In genomic region chrX:20432746-20433374, GRCh38 we compare ENCODE assay signal across 10 cellular contexts.
DNase-seq lines count a peak whose midpoint lies in the region; ATAC-seq and TF ChIP-seq lines count a peak whose summit lies in the region.
"Had no signal": no experiment of that assay in that cellular context is flagged by ENCODE, and none has a peak within 500 bp of the region (broad histone marks: within the 10 kb centered on the region; RNA-seq: fewer than 3 reads in every experiment).

No MANE protein-coding gene starts in this region.

- TF ChIP-seq POLR2A in testis (IDR thresholded peaks at IDR 0.05) = no peak

- H3K27me3 Mint-ChIP-seq in CD8-positive, alpha-beta T cell (ENCODE audit: low read depth) = no peaks in the 10 kb centered on the region

- H3K27me3 ChIP-seq in CD8-positive, alpha-beta T cell (ENCODE audit: insufficient read depth, low read length) = no peaks in the 10 kb centered on the region
- H3K27me3 ChIP-seq in ascending aorta = no peaks in the 10 kb centered on the region
- no peaks in the 10 kb centered on the region for H3K27me3 ChIP-seq in testis

- DNase-seq in CD8-positive, alpha-beta T cell = no peak
- DNase-seq in choroid plexus epithelial cell (ENCODE audit: low read depth) = peak; percentile 23
- no peak for DNase-seq in ascending aorta (ENCODE audit: low spot score in 2 of 2)
- no peak for DNase-seq in testis
- no peak for DNase-seq in ecto neural progenitor cell (ENCODE audit: low spot score)
- no peak for DNase-seq in effector CD4-positive, alpha-beta T cell
- DNase-seq: C1 segment of cervical spinal cord, NCI-H2227 treated with DMSO at 0.1 percent for 48 hours had no signal

- no peak for ATAC-seq in CD8-positive, alpha-beta T cell
- ATAC-seq in GM19043 (IDR thresholded peaks at IDR 0.05; ENCODE audit: low read depth, unreplicated experiment) (peak; percentile 48), HG03439 (IDR thresholded peaks at IDR 0.05; ENCODE audit: unreplicated experiment) (peak; percentile 64)

- peak overlapping the region; percentile 37 for H3K4me3 Mint-ChIP-seq in CD8-positive, alpha-beta T cell

- peak overlapping the region; percentile 18 for H3K27ac Mint-ChIP-seq in CD8-positive, alpha-beta T cell

- POLR2A ChIA-PET in CD8-positive, alpha-beta T cell (lab: Charles Lee) = no interaction called here

- intact Hi-C loops in CD8-positive, alpha-beta T cell (cut with DNase I, micrococcal nuclease) = no loop called here
- intact Hi-C loops in ascending aorta (cut with DNase I) = no loop called here
- intact Hi-C loops in testis (cut with DNase I; ENCODE audit: low total_unique reads) = no loop called here

- CTCF ChIA-PET in CD8-positive, alpha-beta T cell (lab: Charles Lee) = interaction anchor here (0.9 kb wide), 1 partner anchor 180 kb away, joined by 3 read pairs; no protein-coding TSS in a partner anchor

- TF ChIP-seq CTCF in CD8-positive, alpha-beta T cell (IDR thresholded peaks at IDR 0.05) = no peak
- no peak for TF ChIP-seq CTCF in choroid plexus epithelial cell (conservative IDR thresholded peaks at IDR 0.05; ENCODE audit: low read depth, low read length)
- TF ChIP-seq CTCF in ascending aorta (IDR thresholded peaks at IDR 0.05) = no peak
- no peak for TF ChIP-seq CTCF in testis (IDR thresholded peaks at IDR 0.05)

- H3K4me1 ChIP-seq in CD8-positive, alpha-beta T cell (ENCODE audit: insufficient read depth, low read length) = peaks cover 32% of the 10 kb centered on the region
- no peaks in the 10 kb centered on the region for H3K4me1 ChIP-seq in ascending aorta
- no peaks in the 10 kb centered on the region for H3K4me1 ChIP-seq in testis

- whole genome bisulfite sequencing in testis, 2 donors = 75 to 82% methylated on average over 2 of the region's 2 CpGs

- H3K36me3 ChIP-seq in CD8-positive, alpha-beta T cell (ENCODE audit: insufficient read depth, low read length) = no peaks in the 10 kb centered on the region
- no peaks in the 10 kb centered on the region for H3K36me3 ChIP-seq in ascending aorta
- no peaks in the 10 kb centered on the region for H3K36me3 ChIP-seq in testis (ENCODE audit: low read depth, missing control alignments)

- no peaks in the 10 kb centered on the region for H3K36me3 Mint-ChIP-seq in CD8-positive, alpha-beta T cell

- H3K4me3 ChIP-seq in CD8-positive, alpha-beta T cell (ENCODE audit: low read depth, low read length) = no peak overlapping the region
- no peak overlapping the region for H3K4me3 ChIP-seq in choroid plexus epithelial cell (ENCODE audit: low read depth, low read length)
- no peak overlapping the region for H3K4me3 ChIP-seq in ascending aorta
- H3K4me3 ChIP-seq in testis = no peak overlapping the region

- no peak overlapping the region for H3K27ac ChIP-seq in CD8-positive, alpha-beta T cell (ENCODE audit: low read depth, low read length)
- no peak overlapping the region for H3K27ac ChIP-seq in ascending aorta
- H3K27ac ChIP-seq in testis = no peak overlapping the region

- peaks cover 55% of the 10 kb centered on the region for H3K4me1 Mint-ChIP-seq in CD8-positive, alpha-beta T cell (ENCODE audit: low read depth)

- H3K9me3 Mint-ChIP-seq in CD8-positive, alpha-beta T cell = no peaks in the 10 kb centered on the region

- no peaks in the 10 kb centered on the region for H3K9me3 ChIP-seq in CD8-positive, alpha-beta T cell (ENCODE audit: low read length)
- H3K9me3 ChIP-seq in ascending aorta (no peaks in the 10 kb centered on the region), testis (no peaks in the 10 kb centered on the region)
